Comparison of ENCODE assay signal across 9 cellular contexts in genomic region chr10:29590598-29591415, GRCh38. TPM values are rescaled to one million over a fixed set of nuclear protein-coding genes. Genes with fewer than 3 reads are reported as not detected.
A peak's percentile ranks its signal among the peaks of the same experiment; 100 is the strongest.
DNase-seq lines count a peak whose midpoint lies in the region; ATAC-seq and TF ChIP-seq lines count a peak whose summit lies in the region.
"Had no signal": no experiment of that assay in that cellular context is flagged by ENCODE, and none has a peak within 500 bp of the region (broad histone marks: within the 10 kb centered on the region; RNA-seq: fewer than 3 reads in every experiment).

No MANE protein-coding gene starts in this region.

- H3K4me3 Mint-ChIP-seq in activated T-helper 2 cell treated with anti-CD3 and anti-CD28 coated beads, Interferon-gamma antibody, Interleukin-2, Interleukin-4, amounts not matched to agents 10 μg/mL and 5 μg/mL and 100 μg/mL, durations not matched to agents 14 hours and 24 hours and 36 hours (ENCODE audit: low read depth) = no peak overlapping the region

- H3K9me3 ChIP-seq in heart left ventricle = no peaks in the 10 kb centered on the region

- WGBS in heart left ventricle, 4 donors = 23 to 26% (median 25%) methylated on average over 2 of the region's 2 CpGs

- H3K4me1 Mint-ChIP-seq in activated T-helper 2 cell treated with anti-CD3 and anti-CD28 coated beads, Interferon-gamma antibody, Interleukin-2, Interleukin-4, amounts not matched to agents 10 μg/mL and 5 μg/mL and 100 μg/mL, durations not matched to agents 14 hours and 24 hours and 36 hours (ENCODE audit: low read depth) = peaks cover 9% of the 10 kb centered on the region

- H3K27ac Mint-ChIP-seq in activated naive CD4-positive, alpha-beta T cell treated with anti-CD3 and anti-CD28 coated beads, Interleukin-2, amount 50 U/mL, for 72 hours = peak overlapping the region in 1 of 2 donors; percentile 55
- H3K27ac Mint-ChIP-seq in activated T-helper 2 cell treated with anti-CD3 and anti-CD28 coated beads, Interferon-gamma antibody, Interleukin-2, Interleukin-4, amounts not matched to agents 10 μg/mL and 5 μg/mL and 100 μg/mL, durations not matched to agents 14 hours and 24 hours and 36 hours = peak overlapping the region; percentile 83

- H3K27me3 Mint-ChIP-seq in activated T-helper 2 cell treated with anti-CD3 and anti-CD28 coated beads, Interferon-gamma antibody, Interleukin-2, Interleukin-4, amounts not matched to agents 10 μg/mL and 5 μg/mL and 100 μg/mL, durations not matched to agents 14 hours and 24 hours and 36 hours (ENCODE audit: low read depth) = no peaks in the 10 kb centered on the region

- no peaks in the 10 kb centered on the region for H3K9me3 Mint-ChIP-seq in activated naive CD4-positive, alpha-beta T cell treated with anti-CD3 and anti-CD28 coated beads, Interleukin-2, amount 50 U/mL, for 72 hours
- H3K9me3 Mint-ChIP-seq in activated T-helper 2 cell treated with anti-CD3 and anti-CD28 coated beads, Interferon-gamma antibody, Interleukin-2, Interleukin-4, amounts not matched to agents 10 μg/mL and 5 μg/mL and 100 μg/mL, durations not matched to agents 14 hours and 24 hours and 36 hours = no peaks in the 10 kb centered on the region

- peak overlapping the region in 7 of 12 donors; percentile 8 to 22 (median 19) for H3K4me3 ChIP-seq in heart left ventricle

- no peaks in the 10 kb centered on the region for H3K27me3 ChIP-seq in heart left ventricle

- H3K4me1 ChIP-seq in heart left ventricle = peaks cover 0 to 92% (median 44%) of the 10 kb centered on the region in 12 donors

- DNase-seq in activated naive CD4-positive, alpha-beta T cell treated with anti-CD3 and anti-CD28 coated beads, Interleukin-2, amount 50 U/mL, for 72 hours (ENCODE audit: low spot score in 2 of 2) = no peak
- no peak for DNase-seq in activated naive CD4-positive, alpha-beta T cell treated with anti-CD3 and anti-CD28 coated beads, Interleukin-2, amount 50 U/mL, for 16 hours
- peak; percentile 8 for DNase-seq in NCI-H1694 (lab: John Stamatoyannopoulos, UW)
- DNase-seq in activated T-helper 2 cell treated with anti-CD3 and anti-CD28 coated beads, Interferon-gamma antibody, Interleukin-2, Interleukin-4, amounts not matched to agents 10 μg/mL and 5 μg/mL and 100 μg/mL, durations not matched to agents 14 hours and 24 hours and 36 hours (ENCODE audit: low spot score) = no peak
- no peak for DNase-seq in heart left ventricle
- no peak for DNase-seq in sciatic nerve (ENCODE audit: low spot score)
- no peak for DNase-seq in posterior vena cava (ENCODE audit: low spot score)
- DNase-seq: left cardiac atrium had no signal

- TF ChIP-seq CTCF in heart left ventricle (IDR thresholded peaks at IDR 0.05) = peak; percentile 87 to 98 (median 93)

- intact Hi-C loops in activated T-helper 2 cell treated with anti-CD3 and anti-CD28 coated beads, Interferon-gamma antibody, Interleukin-2, Interleukin-4, amounts not matched to agents 10 μg/mL and 5 μg/mL and 100 μg/mL, durations not matched to agents 14 hours and 24 hours and 36 hours (cut with micrococcal nuclease) = loop anchor here (1.0 to 10.0 kb wide), 5 partner anchors 39 to 214 kb away; no protein-coding TSS in a partner anchor
- intact Hi-C loops in heart left ventricle (cut with DNase I) = loop anchor here in 5 of 10 donors (5.0 to 10.0 kb wide), 5 partner anchors 41 to 414 kb away; partner anchors contain the start of gene SVIL (in 3 of the 5)
- intact Hi-C loops in sciatic nerve (cut with DNase I) = no loop called here
- intact Hi-C loops in posterior vena cava (cut with DNase I) = no loop called here

- H3K36me3 ChIP-seq in heart left ventricle = peaks cover 0 to 11% (median 0%) of the 10 kb centered on the region in 9 donors

- peak; percentile 63 to 66 for ATAC-seq in activated naive CD4-positive, alpha-beta T cell treated with anti-CD3 and anti-CD28 coated beads, Interleukin-2, amount 50 U/mL, for 72 hours
- ATAC-seq in heart left ventricle = peak in 1 of 4 donors; percentile 6
- ATAC-seq in sciatic nerve = peak; percentile 55
- ATAC-seq in GM21423 (IDR thresholded peaks at IDR 0.05; ENCODE audit: unreplicated experiment) = no peak

- peaks cover 0 to 8% of the 10 kb centered on the region in 2 donors for H3K36me3 Mint-ChIP-seq in activated naive CD4-positive, alpha-beta T cell treated with anti-CD3 and anti-CD28 coated beads, Interleukin-2, amount 50 U/mL, for 72 hours
- no peaks in the 10 kb centered on the region for H3K36me3 Mint-ChIP-seq in activated T-helper 2 cell treated with anti-CD3 and anti-CD28 coated beads, Interferon-gamma antibody, Interleukin-2, Interleukin-4, amounts not matched to agents 10 μg/mL and 5 μg/mL and 100 μg/mL, durations not matched to agents 14 hours and 24 hours and 36 hours (ENCODE audit: low read depth)

- no peak for TF ChIP-seq POLR2A in heart left ventricle (IDR thresholded peaks at IDR 0.05)

- H3K27ac ChIP-seq in heart left ventricle = peak overlapping the region; percentile 30 to 89 (median 78)

RNA-seq across cellular contexts. Expression of gene SVIL, which starts 44.0 kb away (rescaled TPM):
- 10 to 100 TPM in 1 of 2 donors, 1 to 10 TPM in 1; 7.4 to 12.4 TPM for total RNA-seq in activated naive CD4-positive, alpha-beta T cell treated with anti-CD3 and anti-CD28 coated beads, Interleukin-2, amount 50 U/mL, for 72 hours
- total RNA-seq in activated T-helper 2 cell treated with anti-CD3 and anti-CD28 coated beads, Interferon-gamma antibody, Interleukin-2, Interleukin-4, amounts not matched to agents 10 μg/mL and 5 μg/mL and 100 μg/mL, durations not matched to agents 14 hours and 24 hours and 36 hours = 9.8 and 16.5 TPM in 2 replicates
- total RNA-seq in heart left ventricle (100 to 1,000 TPM; 262 to 589 (median 387) TPM), sciatic nerve (34.5 TPM), posterior vena cava (100 to 1,000 TPM; 300 to 417 TPM)
- polyA plus RNA-seq in heart left ventricle = 100 to 1,000 TPM in 1 of 2 donors, 10 to 100 TPM in 1; 95.2 to 139 TPM
